Comparison of ENCODE assay signal across 1 cellular context in genomic region chr10:96890580-96890979, GRCh38.
A peak's percentile ranks its signal among the peaks of the same experiment; 100 is the strongest.
TF ChIP-seq lines count a peak whose summit lies in the region.

No MANE protein-coding gene starts in this region.

TF ChIP-seq in HepG2, 621 proteins besides CTCF, POLR2A, EP300 and RAD21 (continued from another document and continues in another):
- TF ChIP-seq, protein P1, sequence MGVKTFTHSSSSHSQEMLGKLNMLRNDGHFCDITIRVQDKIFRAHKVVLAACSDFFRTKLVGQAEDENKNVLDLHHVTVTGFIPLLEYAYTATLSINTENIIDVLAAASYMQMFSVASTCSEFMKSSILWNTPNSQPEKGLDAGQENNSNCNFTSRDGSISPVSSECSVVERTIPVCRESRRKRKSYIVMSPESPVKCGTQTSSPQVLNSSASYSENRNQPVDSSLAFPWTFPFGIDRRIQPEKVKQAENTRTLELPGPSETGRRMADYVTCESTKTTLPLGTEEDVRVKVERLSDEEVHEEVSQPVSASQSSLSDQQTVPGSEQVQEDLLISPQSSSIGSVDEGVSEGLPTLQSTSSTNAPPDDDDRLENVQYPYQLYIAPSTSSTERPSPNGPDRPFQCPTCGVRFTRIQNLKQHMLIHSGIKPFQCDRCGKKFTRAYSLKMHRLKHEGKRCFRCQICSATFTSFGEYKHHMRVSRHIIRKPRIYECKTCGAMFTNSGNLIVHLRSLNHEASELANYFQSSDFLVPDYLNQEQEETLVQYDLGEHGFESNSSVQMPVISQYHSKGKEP (CRISPR knock-in tag; IDR thresholded peaks at IDR 0.05): no peak
- no peak for TF ChIP-seq TEAD2 (CRISPR knock-in tag; IDR thresholded peaks at IDR 0.05)
- TF ChIP-seq CENPT (CRISPR knock-in tag; IDR thresholded peaks at IDR 0.05; ENCODE audit: low read depth): no peak
- TF ChIP-seq IKZF4 (CRISPR knock-in tag; IDR thresholded peaks at IDR 0.05; ENCODE audit: borderline replicate concordance, low read depth, not compliant biosample characterization): no peak
- no peak for TF ChIP-seq ZKSCAN8 (CRISPR knock-in tag; IDR thresholded peaks at IDR 0.05; ENCODE audit: borderline replicate concordance)
- TF ChIP-seq ZNF678 (CRISPR knock-in tag; IDR thresholded peaks at IDR 0.05): no peak
- no peak for TF ChIP-seq RFXAP (CRISPR knock-in tag; IDR thresholded peaks at IDR 0.05; ENCODE audit: borderline replicate concordance)
- TF ChIP-seq HOXA5 (CRISPR knock-in tag; IDR thresholded peaks at IDR 0.05): no peak
- TF ChIP-seq IRX3 (CRISPR knock-in tag; IDR thresholded peaks at IDR 0.05; ENCODE audit: borderline replicate concordance, low read depth): no peak
- no peak for TF ChIP-seq ZNF207 (IDR thresholded peaks at IDR 0.05; ENCODE audit: borderline replicate concordance)
- no peak for TF ChIP-seq EEA1 (CRISPR knock-in tag; IDR thresholded peaks at IDR 0.05; ENCODE audit: borderline replicate concordance)
- TF ChIP-seq, protein P2, sequence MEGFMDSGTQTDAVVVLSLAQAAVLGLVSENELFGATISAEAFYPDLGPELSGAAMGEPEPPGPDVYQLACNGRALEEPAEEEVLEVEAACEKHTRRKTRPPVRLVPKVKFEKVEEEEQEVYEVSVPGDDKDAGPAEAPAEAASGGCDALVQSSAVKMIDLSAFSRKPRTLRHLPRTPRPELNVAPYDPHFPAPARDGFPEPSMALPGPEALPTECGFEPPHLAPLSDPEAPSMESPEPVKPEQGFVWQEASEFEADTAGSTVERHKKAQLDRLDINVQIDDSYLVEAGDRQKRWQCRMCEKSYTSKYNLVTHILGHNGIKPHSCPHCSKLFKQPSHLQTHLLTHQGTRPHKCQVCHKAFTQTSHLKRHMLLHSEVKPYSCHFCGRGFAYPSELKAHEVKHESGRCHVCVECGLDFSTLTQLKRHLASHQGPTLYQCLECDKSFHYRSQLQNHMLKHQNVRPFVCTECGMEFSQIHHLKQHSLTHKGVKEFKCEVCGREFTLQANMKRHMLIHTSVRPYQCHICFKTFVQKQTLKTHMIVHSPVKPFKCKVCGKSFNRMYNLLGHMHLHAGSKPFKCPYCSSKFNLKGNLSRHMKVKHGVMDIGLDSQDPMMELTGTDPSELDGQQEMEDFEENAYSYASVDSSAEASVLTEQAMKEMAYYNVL (CRISPR knock-in tag; IDR thresholded peaks at IDR 0.05; ENCODE audit: borderline replicate concordance): 0 out of 2 replicates have a peak, but pooled peaks have one; percentile 31
- TF ChIP-seq ZNF142 (CRISPR knock-in tag; IDR thresholded peaks at IDR 0.05): no peak
- TF ChIP-seq TAF1 (CRISPR knock-in tag; IDR thresholded peaks at IDR 0.05): no peak
- peak; percentile 75 for TF ChIP-seq ONECUT2 (CRISPR knock-in tag; IDR thresholded peaks at IDR 0.05)
- TF ChIP-seq MBNL3 (CRISPR knock-in tag; conservative IDR thresholded peaks at IDR 0.05): no peak
- TF ChIP-seq ZNF337 (CRISPR knock-in tag; IDR thresholded peaks at IDR 0.05; ENCODE audit: borderline replicate concordance, low read depth): no peak
- TF ChIP-seq ZSCAN29 (CRISPR knock-in tag; conservative IDR thresholded peaks at IDR 0.05): 0 out of 2 replicates have a peak, but pooled peaks have one; percentile 54
- no peak for TF ChIP-seq ZNF263 (CRISPR knock-in tag; IDR thresholded peaks at IDR 0.05)
- no peak for TF ChIP-seq YEATS2 (CRISPR knock-in tag; IDR thresholded peaks at IDR 0.05; ENCODE audit: borderline replicate concordance)
- TF ChIP-seq KDM4B (CRISPR knock-in tag; IDR thresholded peaks at IDR 0.05): no peak
- TF ChIP-seq ZNF800 (CRISPR knock-in tag; IDR thresholded peaks at IDR 0.05): no peak
- no peak for TF ChIP-seq LRRFIP1 (CRISPR knock-in tag; conservative IDR thresholded peaks at IDR 0.05)
- peak; percentile 15; the same call in 1 of the 2 replicates for TF ChIP-seq FOXP4 (CRISPR knock-in tag; IDR thresholded peaks at IDR 0.05)
- peak; percentile 59; the same call in 1 of the 2 replicates for TF ChIP-seq NCOA2 (CRISPR knock-in tag; IDR thresholded peaks at IDR 0.05)
- peak; percentile 45 for TF ChIP-seq PPARG (CRISPR knock-in tag; conservative IDR thresholded peaks at IDR 0.05)
- TF ChIP-seq ZNF782 (CRISPR knock-in tag; IDR thresholded peaks at IDR 0.05; ENCODE audit: borderline replicate concordance): no peak
- peak; percentile 64; the same call in 1 of the 2 replicates for TF ChIP-seq NCOR1 (IDR thresholded peaks at IDR 0.05; ENCODE audit: borderline replicate concordance, low read length)
- TF ChIP-seq ZFP62 (CRISPR knock-in tag; IDR thresholded peaks at IDR 0.05): no peak
- TF ChIP-seq, protein P3, sequence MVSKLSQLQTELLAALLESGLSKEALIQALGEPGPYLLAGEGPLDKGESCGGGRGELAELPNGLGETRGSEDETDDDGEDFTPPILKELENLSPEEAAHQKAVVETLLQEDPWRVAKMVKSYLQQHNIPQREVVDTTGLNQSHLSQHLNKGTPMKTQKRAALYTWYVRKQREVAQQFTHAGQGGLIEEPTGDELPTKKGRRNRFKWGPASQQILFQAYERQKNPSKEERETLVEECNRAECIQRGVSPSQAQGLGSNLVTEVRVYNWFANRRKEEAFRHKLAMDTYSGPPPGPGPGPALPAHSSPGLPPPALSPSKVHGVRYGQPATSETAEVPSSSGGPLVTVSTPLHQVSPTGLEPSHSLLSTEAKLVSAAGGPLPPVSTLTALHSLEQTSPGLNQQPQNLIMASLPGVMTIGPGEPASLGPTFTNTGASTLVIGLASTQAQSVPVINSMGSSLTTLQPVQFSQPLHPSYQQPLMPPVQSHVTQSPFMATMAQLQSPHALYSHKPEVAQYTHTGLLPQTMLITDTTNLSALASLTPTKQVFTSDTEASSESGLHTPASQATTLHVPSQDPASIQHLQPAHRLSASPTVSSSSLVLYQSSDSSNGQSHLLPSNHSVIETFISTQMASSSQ (IDR thresholded peaks at IDR 0.05; ENCODE audit: low read depth): no peak
- TF ChIP-seq, protein P3 (CRISPR knock-in tag; IDR thresholded peaks at IDR 0.05; ENCODE audit: borderline replicate concordance): peak; percentile 24; the same call in 1 of the 2 replicates
- peak; percentile 87 for TF ChIP-seq PAXIP1 (CRISPR knock-in tag; conservative IDR thresholded peaks at IDR 0.05)
